Comparison of ENCODE assay signal across 24 cellular contexts in genomic region chr11:64202992-64203391, GRCh38. TPM values are rescaled to one million over a fixed set of nuclear protein-coding genes. Genes with fewer than 3 reads are reported as not detected.
"Had no signal": no experiment of that assay in that cellular context is flagged by ENCODE, and none has a peak within 500 bp of the region (broad histone marks: within the 10 kb centered on the region; RNA-seq: fewer than 3 reads in every experiment).

No MANE protein-coding gene starts in this region.

- H3K9me3 ChIP-seq: adrenal gland, esophagus squamous epithelium, gastrocnemius medialis, thoracic aorta, upper lobe of left lung had no signal

- H3K4me3 Mint-ChIP-seq: activated CD4-positive, alpha-beta memory T cell treated with anti-CD3 and anti-CD28 coated beads for 36 hours; activated CD8-positive, alpha-beta memory T cell treated with anti-CD3 and anti-CD28 coated beads, Interleukin-2, amount 10 ng/mL, durations not matched to agents 7 days and 5 days; neural crest cell; stimulated activated naive B cell treated with anti-CD40 and anti-IgM and Interleukin-4, amounts not matched to agents 10 μg/mL and 1 μg/mL and 100 μg/mL, for 72 hours; T-helper 17 cell had no signal

- H3K27ac ChIP-seq: adrenal gland, esophagus squamous epithelium, thoracic aorta, upper lobe of left lung had no signal

- H3K9me3 Mint-ChIP-seq: activated CD4-positive, alpha-beta memory T cell treated with anti-CD3 and anti-CD28 coated beads for 36 hours; activated naive CD4-positive, alpha-beta T cell treated with anti-CD3 and anti-CD28 coated beads, Interleukin-2, amount 50 U/mL, for 24 hours; naive B cell; neural crest cell; stimulated activated naive B cell treated with anti-CD40 and anti-IgM and Interleukin-4, amounts not matched to agents 10 μg/mL and 1 μg/mL and 100 μg/mL, for 72 hours had no signal

- H3K27me3 ChIP-seq: adrenal gland, dorsolateral prefrontal cortex, esophagus squamous epithelium, gastrocnemius medialis, upper lobe of left lung had no signal

- H3K27me3 Mint-ChIP-seq: activated CD4-positive, alpha-beta memory T cell treated with anti-CD3 and anti-CD28 coated beads for 36 hours; activated CD8-positive, alpha-beta memory T cell treated with anti-CD3 and anti-CD28 coated beads, Interleukin-2, amount 10 ng/mL, durations not matched to agents 7 days and 5 days; activated naive CD4-positive, alpha-beta T cell treated with anti-CD3 and anti-CD28 coated beads, Interleukin-2, amount 50 U/mL, for 24 hours; naive B cell; stimulated activated naive B cell treated with anti-CD40 and anti-IgM and Interleukin-4, amounts not matched to agents 10 μg/mL and 1 μg/mL and 100 μg/mL, for 72 hours; T-helper 17 cell had no signal

- H3K27ac Mint-ChIP-seq: activated CD8-positive, alpha-beta memory T cell treated with anti-CD3 and anti-CD28 coated beads, Interleukin-2, amount 10 ng/mL, durations not matched to agents 7 days and 5 days; stimulated activated naive B cell treated with anti-CD40 and anti-IgM and Interleukin-4, amounts not matched to agents 10 μg/mL and 1 μg/mL and 100 μg/mL, for 72 hours; T-helper 17 cell had no signal

- H3K4me3 ChIP-seq: adrenal gland, dorsolateral prefrontal cortex, esophagus squamous epithelium, gastrocnemius medialis, thoracic aorta, upper lobe of left lung had no signal

- DNase-seq: activated CD4-positive, alpha-beta memory T cell treated with anti-CD3 and anti-CD28 coated beads for 36 hours; activated CD4-positive, alpha-beta T cell treated with anti-CD3 and anti-CD28 coated beads for 48 hours; activated CD8-positive, alpha-beta memory T cell treated with anti-CD3 and anti-CD28 coated beads, Interleukin-2, amount 10 ng/mL, durations not matched to agents 7 days and 5 days; activated gamma-delta T cell treated with Interleukin-2 at 50 U/mL for 16 hours; activated T-cell treated with anti-CD3 and anti-CD28 coated beads for 4 hours; central memory CD4-positive, alpha-beta T cell; dorsolateral prefrontal cortex; esophagus squamous epithelium; gastrocnemius medialis; hypothalamus; islet precursor cell; left cardiac atrium; mesenchymal stem cell; naive B cell; stimulated activated CD4-positive, alpha-beta T cell treated with anti-CD3 and anti-CD28 coated beads, Interleukin-2, amount 100 ng/mL, for 48 hours; stimulated activated CD8-positive, alpha-beta memory T cell treated with anti-CD3 and anti-CD28 coated beads, Interleukin-4, amount 100 ng/mL, for 48 hours; stimulated activated naive B cell treated with anti-CD40 and anti-IgM and Interleukin-4, amounts not matched to agents 10 μg/mL and 1 μg/mL and 100 μg/mL, for 72 hours; T-helper 17 cell had no signal

RNA-seq across cellular contexts. Expression of gene FERMT3, which starts 3.5 kb away (rescaled TPM):
- total RNA-seq: renal cortical epithelial cell had no signal
